8 cellular contexts compared by ENCODE assay signal in the genomic region with DNA sequence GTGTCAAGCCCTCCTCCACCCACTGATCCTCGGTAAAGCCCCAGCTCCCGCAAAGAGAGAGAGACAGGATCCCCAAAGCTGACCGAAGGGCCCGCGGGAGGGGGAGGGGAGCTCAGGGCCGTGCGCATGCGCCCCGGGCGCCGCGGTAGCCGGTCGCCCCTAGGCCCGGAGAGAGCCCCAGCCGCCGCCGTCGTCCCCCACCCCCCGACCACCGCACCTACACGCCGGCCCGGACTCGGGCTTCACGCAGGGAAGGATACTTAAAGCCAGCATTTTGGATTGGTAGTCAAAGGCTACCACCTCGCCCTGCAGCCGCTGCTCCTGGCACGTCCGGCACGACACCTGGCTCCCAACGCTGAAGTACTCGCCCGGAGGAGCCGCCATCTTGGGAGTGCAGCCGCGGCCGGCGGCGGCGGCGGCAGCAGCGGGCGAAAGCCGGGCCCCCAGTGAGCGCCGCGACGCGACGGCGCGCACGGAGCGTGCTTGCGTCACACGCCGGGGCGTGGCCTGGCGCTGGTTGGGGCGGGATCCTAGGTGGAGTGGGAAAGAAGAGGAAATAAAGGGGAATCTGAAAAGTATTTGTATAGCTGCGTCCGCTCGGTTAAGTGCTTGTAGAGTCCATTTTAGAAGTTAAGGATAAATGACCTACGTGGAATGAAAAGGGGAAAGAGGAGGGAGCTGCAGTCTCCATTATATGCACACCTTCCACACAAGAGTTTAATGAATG. TPM values are rescaled to one million over a fixed set of nuclear protein-coding genes. Genes with fewer than 3 reads are reported as not detected.
DNase-seq lines count a peak whose midpoint lies in the region; ATAC-seq, FAIRE-seq and TF ChIP-seq lines count a peak whose summit lies in the region.

A gene (minus strand): TSS at position 468 of the 727 bp plus-strand sequence. CDS start 84 bp downstream, at position 384.

- H3K27ac ChIP-seq in keratinocyte (ENCODE audit: control insufficient read depth, insufficient read depth, low read length), result peak within 1 kb of the TSS; percentile 90

- H3K79me2 ChIP-seq in keratinocyte (ENCODE audit: control insufficient read depth, insufficient read depth, low read length), result peaks cover 48% of the 10 kb centered on the region

- in situ Hi-C loops in ACHN (cut with HindIII; ENCODE audit: low pct_ligation_motif_present, low pct_unique_long_range_greater_than_20kb, low sequenced_read_pairs), result no loop called here
- in situ Hi-C loops in GM18951 (cut with MboI; ENCODE audit: low sequenced_read_pairs, unreplicated experiment), result no loop called here

- peak within 1 kb of the TSS; percentile 93 to 98 (median 98) for H3K4me3 ChIP-seq in keratinocyte (ENCODE audit: control insufficient read depth in 2 of 3, extremely low read depth in 1 of 3, insufficient read depth in 2 of 3, low read depth in 1 of 3, low read length in 3 of 3)

- peak within 1 kb of the TSS; percentile 87 for H3K27ac Mint-ChIP-seq in central memory CD8-positive, alpha-beta T cell (ENCODE audit: low read depth)

- TF ChIP-seq POLR2A in GM18951 (IDR thresholded peaks at IDR 0.05; ENCODE audit: extremely low read depth, insufficient read depth, insufficient read length), result peak; percentile 83

- no peaks in the 10 kb centered on the region for H3K27me3 ChIP-seq in keratinocyte (ENCODE audit: control insufficient read depth, extremely low read depth, insufficient read depth, low read length)

- H3K36me3 ChIP-seq in keratinocyte (ENCODE audit: control insufficient read depth in 2 of 2, extremely low read depth in 1 of 2, insufficient read depth in 2 of 2, low read length in 2 of 2), result peaks cover 3 to 14% of the 10 kb centered on the region in 2 experiments

- H3K36me3 Mint-ChIP-seq in central memory CD8-positive, alpha-beta T cell (ENCODE audit: insufficient read depth), result peaks cover 21% of the 10 kb centered on the region

- peak; percentile 71 for ATAC-seq in HG03342 (IDR thresholded peaks at IDR 0.05; ENCODE audit: unreplicated experiment)
- ATAC-seq in central memory CD8-positive, alpha-beta T cell (replicated peaks; ENCODE audit: extremely low read depth, poor library complexity, severe bottlenecking), result peak; percentile 83

- no peak for FAIRE-seq in keratinocyte (lab: Jason Lieb, UNC)

- peak within 1 kb of the TSS; percentile 92 for H3K9ac ChIP-seq in keratinocyte (ENCODE audit: control insufficient read depth, extremely low read depth, insufficient read depth, low read length)

- dilution Hi-C loops in keratinocyte (cut with MboI; ENCODE audit: extremely low pct_ligation_motif_present, low sequenced_read_pairs), result no loop called here

- peaks cover 48% of the 10 kb centered on the region for H3K4me1 Mint-ChIP-seq in central memory CD8-positive, alpha-beta T cell

- H3K4me2 ChIP-seq in keratinocyte (ENCODE audit: control insufficient read depth, extremely low read depth, insufficient read depth, low read depth, low read length), result peak within 1 kb of the TSS; percentile 91

- no peaks in the 10 kb centered on the region for H3K27me3 Mint-ChIP-seq in central memory CD8-positive, alpha-beta T cell

- H2AFZ ChIP-seq in keratinocyte (ENCODE audit: control insufficient read depth, low read length), result peak within 1 kb of the TSS; percentile 90

- H3K9me1 ChIP-seq in keratinocyte (ENCODE audit: control insufficient read depth, extremely low read depth, insufficient read depth, low read length), result no peaks in the 10 kb centered on the region

- H3K4me1 ChIP-seq in keratinocyte (ENCODE audit: control insufficient read depth, extremely low read depth, insufficient read depth, low read length), result peaks cover 13% of the 10 kb centered on the region

- peak; percentile 95 for DNase-seq in ACHN
- peak; percentile 77 to 95 for DNase-seq in NCI-H446 (lab: John Stamatoyannopoulos, UW)
- DNase-seq in activated CD4-positive, CD25-positive, alpha-beta regulatory T cell treated with anti-CD3 and anti-CD28 coated beads, Interleukin-2, amount 50 U/mL, for 72 hours, result peak; percentile 92
- DNase-seq in central memory CD8-positive, alpha-beta T cell (ENCODE audit: low spot score in 2 of 2), result peak; percentile 83
- DNase-seq in keratinocyte (ENCODE audit: low read depth, low spot score), result peak; percentile 48
- peak; percentile 91 for DNase-seq in stimulated activated CD4-positive, alpha-beta T cell treated with anti-CD3 and anti-CD28 coated beads, Interleukin-12 subunit alpha, Interleukin-12 subunit beta, amount 100 ng/mL, for 4 hours

- H3K9me3 Mint-ChIP-seq in central memory CD8-positive, alpha-beta T cell, result no peaks in the 10 kb centered on the region

- peak within 1 kb of the TSS; percentile 87 for H3K4me3 Mint-ChIP-seq in central memory CD8-positive, alpha-beta T cell

- no peaks in the 10 kb centered on the region for H4K20me1 ChIP-seq in keratinocyte (ENCODE audit: control insufficient read depth, extremely low read depth, insufficient read depth, low read length)

- TF ChIP-seq CTCF in keratinocyte (optimal IDR thresholded peaks at IDR 0.05 in 1 of 3, IDR thresholded peaks at IDR 0.05 in 1 of 3, conservative IDR thresholded peaks at IDR 0.05 in 1 of 3; ENCODE audit: extremely low read depth in 1 of 3, insufficient read depth in 2 of 3, low read length in 3 of 3), result no peak

- H3K9me3 ChIP-seq in keratinocyte (ENCODE audit: control insufficient read depth, low read depth, low read length), result no peaks in the 10 kb centered on the region

RNA-seq across cellular contexts. Expression of the gene that starts here (rescaled TPM):
- polyA plus RNA-seq in keratinocyte, result 40.1 to 74.3 TPM (median 49.5 TPM) in 3 replicates
- polyA plus RNA-seq in keratinocyte (2011; ENCODE audit: low read depth), result 32.5 TPM
- polyA plus RNA-seq in keratinocyte (2011; cell fraction: cytosol; rRNA removed), result 44.1 and 59.8 TPM in 2 replicates
- polyA plus RNA-seq in keratinocyte (2011; cell fraction: nucleus; rRNA removed), result 23.5 and 23.8 TPM in 2 replicates
- 38.9 and 48.8 TPM in 2 replicates for polyA plus RNA-seq in keratinocyte (2012; ENCODE audit: low replicate concordance)
- polyA minus RNA-seq in keratinocyte, result 38.0 to 89.3 TPM (median 75.4 TPM) in 3 replicates
- polyA minus RNA-seq in keratinocyte (2011; cell fraction: cytosol; rRNA and poly(A)+ RNA removed), result 68.3 TPM
- polyA minus RNA-seq in keratinocyte (2011; cell fraction: nucleus; rRNA and poly(A)+ RNA removed), result 11.5 and 17.5 TPM in 2 replicates

Comparison
In these comparisons a context has a peak if more than half of its experiments do, and no peak if none do; other contexts are left out.
1. Peak in every context shown above with its lines: DNase-seq, ATAC-seq, H3K4me3 ChIP-seq and H3K27ac ChIP-seq.